Comparison of ENCODE assay signal across 29 cellular contexts in genomic region chrX:113389846-113390245, GRCh38.
"Had no signal": no experiment of that assay in that cellular context is flagged by ENCODE, and none has a peak within 500 bp of the region (broad histone marks: within the 10 kb centered on the region; RNA-seq: fewer than 3 reads in every experiment).

No MANE protein-coding gene starts in this region.

- H3K27ac Mint-ChIP-seq: natural killer cell; nephron; neural progenitor cell; progenitor cell of endocrine pancreas; stimulated activated effector memory CD8-positive, alpha-beta T cell treated with anti-CD3 and anti-CD28 coated beads, Interleukin-12 subunit alpha, Interleukin-12 subunit beta, amount 100 ng/mL, for 72 hours; stimulated activated naive B cell treated with anti-CD40 and anti-IgM and Interleukin-4, amounts not matched to agents 10 μg/mL and 1 μg/mL and 100 μg/mL, for 72 hours; stimulated activated naive CD8-positive, alpha-beta T cell treated with anti-CD3 and anti-CD28 coated beads, Interleukin-15, amount 100 ng/mL, for 72 hours; type B pancreatic cell had no signal

- H3K27me3 Mint-ChIP-seq: progenitor cell of endocrine pancreas; stimulated activated naive B cell treated with anti-CD40 and anti-IgM and Interleukin-4, amounts not matched to agents 10 μg/mL and 1 μg/mL and 100 μg/mL, for 72 hours; stimulated activated naive CD8-positive, alpha-beta T cell treated with anti-CD3 and anti-CD28 coated beads, Interleukin-15, amount 100 ng/mL, for 72 hours; type B pancreatic cell had no signal

- H3K9me3 ChIP-seq: ovary, psoas muscle, right lobe of liver, sigmoid colon, suprapubic skin, testis, tibial artery, transverse colon, upper lobe of right lung, uterus had no signal

- ATAC-seq: natural killer cell; psoas muscle; right cardiac atrium; right lobe of liver; stimulated activated effector memory CD8-positive, alpha-beta T cell treated with anti-CD3 and anti-CD28 coated beads, Interleukin-12 subunit alpha, Interleukin-12 subunit beta, amount 100 ng/mL, for 72 hours; stimulated activated naive B cell treated with anti-CD40 and anti-IgM and Interleukin-4, amounts not matched to agents 10 μg/mL and 1 μg/mL and 100 μg/mL, for 72 hours; stimulated activated naive CD8-positive, alpha-beta T cell treated with anti-CD3 and anti-CD28 coated beads, Interleukin-15, amount 100 ng/mL, for 72 hours; upper lobe of right lung had no signal

- DNase-seq: natural killer cell; occipital lobe; ovary; posterior cingulate gyrus; psoas muscle; right cardiac atrium; right lobe of liver; sigmoid colon; small intestine; stimulated activated CD4-positive, alpha-beta T cell treated with anti-CD3 and anti-CD28 coated beads, Interleukin-15, amount 100 ng/mL, for 24 hours; stimulated activated CD4-positive, alpha-beta T cell treated with anti-CD3 and anti-CD28 coated beads, Interleukin-2, amount 100 ng/mL, for 24 hours; stimulated activated CD4-positive, alpha-beta T cell treated with anti-CD3 and anti-CD28 coated beads, Interleukin-2, amount 100 ng/mL, for 48 hours; stimulated activated CD4-positive, alpha-beta T cell treated with anti-CD3 and anti-CD28 coated beads, Interleukin-4, amount 100 ng/mL, for 24 hours; stimulated activated naive B cell treated with anti-CD40 and anti-IgM and Interleukin-4, amounts not matched to agents 10 μg/mL and 1 μg/mL and 100 μg/mL, for 72 hours; stimulated activated naive CD4-positive, alpha-beta T cell treated with Interleukin-2 at 50 U/mL for 16 hours; stimulated activated naive CD8-positive, alpha-beta T cell treated with anti-CD3 and anti-CD28 coated beads, Interleukin-15, amount 100 ng/mL, for 72 hours; substantia nigra; testis; tibial artery; transverse colon; upper lobe of right lung; uterus had no signal

- H3K4me3 ChIP-seq: neural progenitor cell, ovary, psoas muscle, right lobe of liver, sigmoid colon, suprapubic skin, testis, tibial artery, transverse colon, upper lobe of right lung, uterus had no signal

- H3K36me3 Mint-ChIP-seq: natural killer cell; neural progenitor cell; stimulated activated effector memory CD8-positive, alpha-beta T cell treated with anti-CD3 and anti-CD28 coated beads, Interleukin-12 subunit alpha, Interleukin-12 subunit beta, amount 100 ng/mL, for 72 hours; stimulated activated naive B cell treated with anti-CD40 and anti-IgM and Interleukin-4, amounts not matched to agents 10 μg/mL and 1 μg/mL and 100 μg/mL, for 72 hours; type B pancreatic cell had no signal

- H3K27me3 ChIP-seq: neural progenitor cell, ovary, right lobe of liver, sigmoid colon, suprapubic skin, testis, tibial artery, transverse colon, upper lobe of right lung had no signal

- H3K36me3 ChIP-seq: neural progenitor cell, ovary, right lobe of liver, sigmoid colon, suprapubic skin, tibial artery, transverse colon, upper lobe of right lung, uterus had no signal

- H3K4me1 Mint-ChIP-seq: natural killer cell; neural progenitor cell; stimulated activated effector memory CD8-positive, alpha-beta T cell treated with anti-CD3 and anti-CD28 coated beads, Interleukin-12 subunit alpha, Interleukin-12 subunit beta, amount 100 ng/mL, for 72 hours; stimulated activated naive B cell treated with anti-CD40 and anti-IgM and Interleukin-4, amounts not matched to agents 10 μg/mL and 1 μg/mL and 100 μg/mL, for 72 hours; stimulated activated naive CD8-positive, alpha-beta T cell treated with anti-CD3 and anti-CD28 coated beads, Interleukin-15, amount 100 ng/mL, for 72 hours had no signal

- H3K4me1 ChIP-seq: parathyroid adenoma, psoas muscle, right lobe of liver, sigmoid colon, suprapubic skin, testis, transverse colon, upper lobe of right lung, uterus had no signal

- H3K9me3 Mint-ChIP-seq: type B pancreatic cell had no signal

- H3K4me3 Mint-ChIP-seq: natural killer cell; nephron; neural progenitor cell; stimulated activated effector memory CD8-positive, alpha-beta T cell treated with anti-CD3 and anti-CD28 coated beads, Interleukin-12 subunit alpha, Interleukin-12 subunit beta, amount 100 ng/mL, for 72 hours; stimulated activated naive B cell treated with anti-CD40 and anti-IgM and Interleukin-4, amounts not matched to agents 10 μg/mL and 1 μg/mL and 100 μg/mL, for 72 hours; stimulated activated naive CD8-positive, alpha-beta T cell treated with anti-CD3 and anti-CD28 coated beads, Interleukin-15, amount 100 ng/mL, for 72 hours; type B pancreatic cell had no signal
